12 cellular contexts compared by ENCODE assay signal in the genomic region with DNA sequence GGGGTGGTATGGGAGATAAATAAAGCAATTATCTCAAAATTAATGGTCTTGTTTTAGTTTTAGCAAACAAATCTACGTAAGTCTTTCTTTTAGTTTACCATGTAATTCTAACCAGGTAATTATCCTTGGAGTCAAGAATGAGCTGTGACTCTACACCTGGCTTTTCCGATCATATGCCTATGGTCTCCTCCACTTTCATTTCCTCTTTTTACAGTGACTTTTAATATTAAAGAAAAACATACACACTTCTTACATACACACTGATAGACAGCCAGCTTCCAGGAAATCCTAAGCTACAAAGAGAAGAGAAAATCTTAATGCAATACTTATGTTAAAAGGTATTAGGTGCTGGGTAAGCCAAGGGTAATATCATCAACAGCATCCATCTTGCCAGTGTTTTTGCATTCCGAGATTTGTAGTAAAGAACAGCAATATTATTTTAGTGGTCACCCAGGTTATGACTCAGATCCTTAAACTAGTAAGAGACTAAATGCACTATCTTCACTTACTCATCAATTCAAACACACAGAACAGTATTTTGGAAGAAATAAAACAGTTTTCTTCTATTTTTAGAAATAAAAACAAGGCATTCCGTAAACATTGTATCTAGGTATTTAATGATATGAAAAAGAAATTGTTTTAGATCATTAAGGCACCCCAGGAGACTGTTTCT. TPM values are rescaled to one million over a fixed set of nuclear protein-coding genes. Genes with fewer than 3 reads are reported as not detected.
DNase-seq lines count a peak whose midpoint lies in the region; ATAC-seq, FAIRE-seq and TF ChIP-seq lines count a peak whose summit lies in the region.
"Had no signal": no experiment of that assay in that cellular context is flagged by ENCODE, and none has a peak within 500 bp of the region (broad histone marks: within the 10 kb centered on the region; RNA-seq: fewer than 3 reads in every experiment).

No MANE protein-coding gene starts in this region.

- H3K4me3 ChIP-seq in subcutaneous abdominal adipose tissue (ENCODE audit: low read depth in 1 of 5, low read length in 5 of 5) (no peak overlapping the region), HepG2 (replicated peaks in 1 of 3; ENCODE audit: insufficient read depth in 1 of 3, low read depth in 2 of 3, low read length in 3 of 3) (no peak overlapping the region)
- H3K4me3 ChIP-seq: thyroid gland had no signal

- no peak overlapping the region for H2AFZ ChIP-seq in HepG2 (ENCODE audit: low read length)

- intact Hi-C loops in HepG2 (cut with micrococcal nuclease; ENCODE audit: unreplicated experiment): no loop called here

- TF ChIP-seq POLR2A in HepG2 (IDR thresholded peaks at IDR 0.05; ENCODE audit: insufficient read depth in 1 of 2, low read depth in 2 of 2, low read length in 2 of 2): no peak

- in situ Hi-C loops in HepG2 (cut with HindIII; ENCODE audit: extremely low pct_ligation_motif_present, low pct_unique_long_range_greater_than_20kb): no loop called here

- H3K27me3 ChIP-seq in subcutaneous abdominal adipose tissue (ENCODE audit: control insufficient read depth in 5 of 5, insufficient read depth in 4 of 5, low read length in 5 of 5): peaks cover 0 to 19% (median 0%) of the 10 kb centered on the region in 5 donors
- peaks cover 0 to 14% of the 10 kb centered on the region in 2 experiments; a peak in 3 of 5 replicates for H3K27me3 ChIP-seq in HepG2 (ENCODE audit: control insufficient read depth in 1 of 2, insufficient read depth in 2 of 2, low read length in 2 of 2)

- H3K4me1 ChIP-seq in subcutaneous abdominal adipose tissue (ENCODE audit: control insufficient read depth in 5 of 5, insufficient read depth in 5 of 5, low read length in 5 of 5) (peaks cover 0 to 47% (median 38%) of the 10 kb centered on the region in 5 donors), HepG2 (ENCODE audit: insufficient read depth, low read length) (no peaks in the 10 kb centered on the region)

- H3K27ac ChIP-seq in subcutaneous abdominal adipose tissue (ENCODE audit: low read depth, low read length) (peak overlapping the region; percentile 39), HepG2 (ENCODE audit: extremely low read length, insufficient read depth, low read length) (no peak overlapping the region)
- H3K27ac ChIP-seq: thyroid gland had no signal

- DNase-seq in SIG-M5 treated with dmso at 0.1 percent for 504 hours (lab: John Stamatoyannopoulos, UW; ENCODE audit: unreplicated experiment) (peak; percentile 8), SIG-M5 (lab: John Stamatoyannopoulos, UW) (no peak), NCI-H226 (peak; percentile 42), dedifferentiated amniotic fluid mesenchymal stem cell (ENCODE audit: extremely low spot score) (peak; percentile 30), islet precursor cell (no peak), HepG2 (ENCODE audit: low spot score) (no peak), cortex of kidney (lab: John Stamatoyannopoulos, UW) (no peak)
- DNase-seq: C1 segment of cervical spinal cord, HCEC 1CT, thyroid gland had no signal

- TF ChIP-seq EP300 in HepG2 (IDR thresholded peaks at IDR 0.05; ENCODE audit: low read depth in 2 of 2, low read length in 2 of 2): no peak
- TF ChIP-seq EP300 in HepG2 (CRISPR knock-in tag; IDR thresholded peaks at IDR 0.05; ENCODE audit: borderline replicate concordance): no peak

- H4K20me1 ChIP-seq in HepG2 (ENCODE audit: insufficient read depth, low read length): no peaks in the 10 kb centered on the region

- WGBS in HepG2 (ENCODE audit: low lambda C conversion rate): 16% methylated on average over 4 of the region's 4 CpGs

- H3K9ac ChIP-seq in subcutaneous abdominal adipose tissue (ENCODE audit: low read length in 5 of 5): no peak overlapping the region
- no peak overlapping the region for H3K9ac ChIP-seq in HepG2 (ENCODE audit: insufficient read depth, low read depth, low read length)

- no peak for TF ChIP-seq CTCF in HepG2 (CRISPR knock-in tag; IDR thresholded peaks at IDR 0.05)

- H3K4me2 ChIP-seq in HepG2 (ENCODE audit: low read depth, low read length): no peak overlapping the region

- H3K36me3 ChIP-seq in subcutaneous abdominal adipose tissue (ENCODE audit: control insufficient read depth in 5 of 5, insufficient read depth in 5 of 5, low read length in 5 of 5) (no peaks in the 10 kb centered on the region), HepG2 (replicated peaks in 1 of 2; ENCODE audit: control insufficient read depth in 1 of 2, insufficient read depth in 2 of 2, low read length in 2 of 2) (no peaks in the 10 kb centered on the region)
- H3K36me3 ChIP-seq: thyroid gland had no signal

- CTCF ChIA-PET in HepG2 (lab: Yijun Ruan, JAX; ENCODE audit: low intra/inter-chr PET ratio, low total read pairs): no interaction called here

- POLR2A ChIA-PET in HepG2 (lab: Yijun Ruan, JAX): no interaction called here

- no peaks in the 10 kb centered on the region for H3K79me2 ChIP-seq in HepG2 (ENCODE audit: insufficient read depth, low read length)

- FAIRE-seq in HepG2 (lab: Jason Lieb, UNC): no peak

- H3K9me3 ChIP-seq in subcutaneous abdominal adipose tissue (ENCODE audit: control insufficient read depth in 5 of 5, low read length in 5 of 5) (no peaks in the 10 kb centered on the region), HepG2 (ENCODE audit: low read length) (no peaks in the 10 kb centered on the region)
- H3K9me3 ChIP-seq: thyroid gland had no signal

- no peak for TF ChIP-seq RAD21 in HepG2 (CRISPR knock-in tag; IDR thresholded peaks at IDR 0.05)

- no TSS peak for BruUV-seq in HepG2 (replicated peaks; lab: Mats Ljungman, UMichigan)

- ATAC-seq in HepG2: no peak

TF ChIP-seq in HepG2, 621 proteins besides CTCF, POLR2A, EP300 and RAD21 (continues in another document):
- TF ChIP-seq, protein P1, sequence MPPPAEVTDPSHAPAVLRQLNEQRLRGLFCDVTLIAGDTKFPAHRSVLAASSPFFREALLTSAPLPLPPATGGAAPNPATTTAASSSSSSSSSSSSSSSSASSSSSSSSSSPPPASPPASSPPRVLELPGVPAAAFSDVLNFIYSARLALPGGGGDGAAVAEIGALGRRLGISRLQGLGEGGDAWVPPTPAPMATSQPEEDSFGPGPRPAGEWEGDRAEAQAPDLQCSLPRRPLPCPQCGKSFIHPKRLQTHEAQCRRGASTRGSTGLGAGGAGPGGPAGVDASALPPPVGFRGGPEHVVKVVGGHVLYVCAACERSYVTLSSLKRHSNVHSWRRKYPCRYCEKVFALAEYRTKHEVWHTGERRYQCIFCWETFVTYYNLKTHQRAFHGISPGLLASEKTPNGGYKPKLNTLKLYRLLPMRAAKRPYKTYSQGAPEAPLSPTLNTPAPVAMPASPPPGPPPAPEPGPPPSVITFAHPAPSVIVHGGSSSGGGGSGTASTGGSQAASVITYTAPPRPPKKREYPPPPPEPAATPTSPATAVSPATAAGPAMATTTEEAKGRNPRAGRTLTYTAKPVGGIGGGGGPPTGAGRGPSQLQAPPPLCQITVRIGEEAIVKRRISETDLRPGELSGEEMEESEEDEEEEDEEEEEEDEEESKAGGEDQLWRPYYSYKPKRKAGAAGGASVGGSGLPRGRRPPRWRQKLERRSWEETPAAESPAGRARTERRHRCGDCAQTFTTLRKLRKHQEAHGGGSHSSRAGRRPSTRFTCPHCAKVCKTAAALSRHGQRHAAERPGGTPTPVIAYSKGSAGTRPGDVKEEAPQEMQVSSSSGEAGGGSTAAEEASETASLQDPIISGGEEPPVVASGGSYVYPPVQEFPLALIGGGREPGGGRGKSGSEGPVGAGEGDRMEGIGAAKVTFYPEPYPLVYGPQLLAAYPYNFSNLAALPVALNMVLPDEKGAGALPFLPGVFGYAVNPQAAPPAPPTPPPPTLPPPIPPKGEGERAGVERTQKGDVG (CRISPR knock-in tag; IDR thresholded peaks at IDR 0.05; ENCODE audit: borderline replicate concordance): no peak
- no peak for TF ChIP-seq ZNF496 (CRISPR knock-in tag; IDR thresholded peaks at IDR 0.05; ENCODE audit: insufficient replicate concordance)
- TF ChIP-seq, protein P2, sequence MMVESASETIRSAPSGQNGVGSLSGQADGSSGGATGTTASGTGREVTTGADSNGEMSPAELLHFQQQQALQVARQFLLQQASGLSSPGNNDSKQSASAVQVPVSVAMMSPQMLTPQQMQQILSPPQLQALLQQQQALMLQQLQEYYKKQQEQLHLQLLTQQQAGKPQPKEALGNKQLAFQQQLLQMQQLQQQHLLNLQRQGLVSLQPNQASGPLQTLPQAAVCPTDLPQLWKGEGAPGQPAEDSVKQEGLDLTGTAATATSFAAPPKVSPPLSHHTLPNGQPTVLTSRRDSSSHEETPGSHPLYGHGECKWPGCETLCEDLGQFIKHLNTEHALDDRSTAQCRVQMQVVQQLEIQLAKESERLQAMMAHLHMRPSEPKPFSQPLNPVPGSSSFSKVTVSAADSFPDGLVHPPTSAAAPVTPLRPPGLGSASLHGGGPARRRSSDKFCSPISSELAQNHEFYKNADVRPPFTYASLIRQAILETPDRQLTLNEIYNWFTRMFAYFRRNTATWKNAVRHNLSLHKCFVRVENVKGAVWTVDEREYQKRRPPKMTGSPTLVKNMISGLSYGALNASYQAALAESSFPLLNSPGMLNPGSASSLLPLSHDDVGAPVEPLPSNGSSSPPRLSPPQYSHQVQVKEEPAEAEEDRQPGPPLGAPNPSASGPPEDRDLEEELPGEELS (CRISPR knock-in tag; IDR thresholded peaks at IDR 0.05): no peak
- TF ChIP-seq ERF (CRISPR knock-in tag; IDR thresholded peaks at IDR 0.05): no peak
- TF ChIP-seq ZBTB21 (CRISPR knock-in tag; IDR thresholded peaks at IDR 0.05): no peak

RNA-seq across cellular contexts. Expression of a gene that starts 4.4 kb away (rescaled TPM):
- total RNA-seq in HepG2 (2016; rRNA removed; fragmentation: Illumina TruSeq; extraction: Trizol): not detected in 2 replicates
- not detected in 2 replicates for total RNA-seq in HepG2 (2016; cell fraction: cytosol; rRNA removed; fragmentation: Illumina TruSeq; extraction: Trizol; ENCODE audit: low read depth)
- total RNA-seq in HepG2 (2016; cell fraction: insoluble cytoplasmic fraction; rRNA removed; fragmentation: Illumina TruSeq; extraction: Trizol): not detected in 2 replicates
- total RNA-seq in HepG2 (2016; cell fraction: membrane; rRNA removed; fragmentation: Illumina TruSeq; extraction: Trizol): not detected in 2 replicates
- not detected in 2 replicates for total RNA-seq in HepG2 (2016; cell fraction: nucleus; rRNA removed; fragmentation: Illumina TruSeq; extraction: Trizol)
- polyA plus RNA-seq in HepG2 (2011; rRNA removed): not detected in 2 replicates
- not detected in 2 replicates for polyA plus RNA-seq in HepG2 (2011; cell fraction: cytosol; rRNA removed)
- polyA plus RNA-seq in HepG2 (2011; cell fraction: nucleus; rRNA removed): not detected in 2 replicates
- polyA plus RNA-seq in HepG2 (2012): not detected in 2 replicates
- polyA plus RNA-seq in HepG2 (2016; cell fraction: cytosol; fragmentation: Illumina TruSeq; extraction: Trizol; ENCODE audit: low read depth): not detected in 2 replicates
- not detected in 2 replicates for polyA plus RNA-seq in HepG2 (2016; cell fraction: insoluble cytoplasmic fraction; fragmentation: Illumina TruSeq; extraction: Trizol; ENCODE audit: low read depth)
- polyA plus RNA-seq in HepG2 (2016; cell fraction: membrane; fragmentation: Illumina TruSeq; extraction: Trizol; ENCODE audit: low read depth): not detected in 2 replicates
- not detected in 2 replicates for polyA plus RNA-seq in HepG2 (2016; cell fraction: nucleus; fragmentation: Illumina TruSeq; extraction: Trizol; ENCODE audit: insufficient read depth, low read depth)
- 1.1 TPM in 1 of 2 replicates, not detected in the other for polyA minus RNA-seq in HepG2 (2011; rRNA and poly(A)+ RNA removed; ENCODE audit: low replicate concordance)
- not detected in 2 replicates for polyA minus RNA-seq in HepG2 (2011; cell fraction: cytosol; rRNA and poly(A)+ RNA removed)
- not detected in 2 replicates for polyA minus RNA-seq in HepG2 (2011; cell fraction: nucleus; rRNA and poly(A)+ RNA removed)
- total RNA-seq: liver had no signal
- polyA plus RNA-seq: liver had no signal

Comparison
In these comparisons a context has a peak if more than half of its experiments do, and no peak if none do; other contexts are left out.
1. DNase-seq: peak in SIG-M5 treated with dmso at 0.1 percent for 504 hours (single experiment), NCI-H226 (single experiment) and dedifferentiated amniotic fluid mesenchymal stem cell (single experiment); none in SIG-M5 (single experiment), islet precursor cell (single experiment), HepG2 (single experiment) and cortex of kidney (single experiment).